Comparison of ENCODE assay signal across 9 cellular contexts in the genomic region with DNA sequence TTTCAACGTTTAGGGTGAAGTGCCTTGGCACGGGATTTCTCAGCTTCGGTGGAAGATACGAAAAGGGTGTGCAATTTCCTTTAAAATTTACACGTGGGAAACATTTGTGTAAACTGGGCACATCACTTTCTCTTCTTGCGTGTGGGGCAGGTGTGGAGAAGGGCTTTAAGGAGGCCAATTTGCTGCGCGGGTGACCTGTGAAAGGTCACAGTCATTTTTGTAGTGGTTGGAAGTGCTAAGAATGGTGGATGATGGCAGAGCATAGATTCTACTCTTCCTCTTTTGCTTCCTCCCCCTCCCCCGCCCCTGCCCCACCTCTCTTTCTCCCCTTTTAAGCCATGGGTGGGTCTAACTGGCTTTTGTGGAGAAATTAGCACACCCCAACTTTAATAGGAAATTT. TPM values are rescaled to one million over a fixed set of nuclear protein-coding genes. Genes with fewer than 3 reads are reported as not detected.
DNase-seq lines count a peak whose midpoint lies in the region; TF ChIP-seq lines count a peak whose summit lies in the region.
"Had no signal": no experiment of that assay in that cellular context is flagged by ENCODE, and none has a peak within 500 bp of the region (broad histone marks: within the 10 kb centered on the region; RNA-seq: fewer than 3 reads in every experiment).

No MANE protein-coding gene starts in this region.

- 4% methylated on average over 8 of the region's 9 CpGs for WGBS in smooth muscle cell (ENCODE audit: low lambda C conversion rate)

- no peak overlapping the region for H3K9ac ChIP-seq in iPS-15b (ENCODE audit: low read depth, low read length)
- H3K9ac ChIP-seq in smooth muscle cell (ENCODE audit: low read depth), result no peak overlapping the region

- peak overlapping the region; percentile 98 for H3K4me2 ChIP-seq in smooth muscle cell

- no peaks in the 10 kb centered on the region for H3F3A ChIP-seq in smooth muscle cell (ENCODE audit: low read depth)

- H2AFZ ChIP-seq in smooth muscle cell (ENCODE audit: low read depth), result peak overlapping the region; percentile 91

- in situ Hi-C loops in KBM-7 (cut with MboI; ENCODE audit: low pct_unique_long_range_greater_than_20kb, low sequenced_read_pairs), result no loop called here

- no peaks in the 10 kb centered on the region for H3K79me2 ChIP-seq in smooth muscle cell (ENCODE audit: low read depth)

- peaks cover 24% of the 10 kb centered on the region for H3K4me1 ChIP-seq in iPS-15b (ENCODE audit: control insufficient read depth, insufficient read depth, low read length)
- H3K4me1 ChIP-seq in smooth muscle cell (ENCODE audit: low read depth), result peaks cover 10% of the 10 kb centered on the region

- H3K27me3 ChIP-seq in WERI-Rb-1 (ENCODE audit: insufficient read depth, low read depth, severe bottlenecking) (peaks cover 4% of the 10 kb centered on the region), iPS-15b (ENCODE audit: control insufficient read depth, insufficient read depth, low read length) (peaks cover 68% of the 10 kb centered on the region), smooth muscle cell (ENCODE audit: low read depth) (peaks cover 86% of the 10 kb centered on the region)

- H3K4me3 ChIP-seq in WERI-Rb-1 (ENCODE audit: low read depth, low read length) (peak overlapping the region; percentile 62), iPS-15b (ENCODE audit: low read depth, low read length) (peak overlapping the region; percentile 51), smooth muscle cell (peak overlapping the region; percentile 63)

- DNase-seq in NCI-H345 (lab: John Stamatoyannopoulos, UW) (peak; percentile 35), NCI-H345 treated with DMSO at 0.1 percent for 48 hours (lab: John Stamatoyannopoulos, UW; ENCODE audit: unreplicated experiment) (no peak), WERI-Rb-1 (no peak), smooth muscle cell (lab: John Stamatoyannopoulos, UW; ENCODE audit: unreplicated experiment) (no peak), KBM-7 (no peak), HuH-7 (ENCODE audit: low spot score) (no peak), NCI-H774 (lab: John Stamatoyannopoulos, UW) (no peak)
- DNase-seq: activated CD8-positive, alpha-beta memory T cell treated with anti-CD3 and anti-CD28 coated beads, Interleukin-2, amount 10 ng/mL, durations not matched to agents 7 days and 5 days had no signal

- H4K20me1 ChIP-seq in smooth muscle cell (ENCODE audit: low read depth), result no peaks in the 10 kb centered on the region

- H3K27ac ChIP-seq in WERI-Rb-1 (no peak overlapping the region), smooth muscle cell (ENCODE audit: low read depth) (no peak overlapping the region)

- TF ChIP-seq CTCF in WERI-Rb-1 (IDR thresholded peaks at IDR 0.05; ENCODE audit: low read depth, low read length), result no peak
- TF ChIP-seq CTCF in smooth muscle cell (IDR thresholded peaks at IDR 0.05; ENCODE audit: borderline replicate concordance, insufficient read depth, poor library complexity, severe bottlenecking), result no peak

- no peaks in the 10 kb centered on the region for H3K36me3 ChIP-seq in WERI-Rb-1
- H3K36me3 ChIP-seq in iPS-15b (ENCODE audit: control insufficient read depth, insufficient read depth, low read length), result no peaks in the 10 kb centered on the region
- H3K36me3 ChIP-seq in smooth muscle cell (ENCODE audit: low read depth), result no peaks in the 10 kb centered on the region

- H3K9me3 ChIP-seq in WERI-Rb-1 (ENCODE audit: severe bottlenecking), result peaks cover 12% of the 10 kb centered on the region
- no peaks in the 10 kb centered on the region for H3K9me3 ChIP-seq in iPS-15b (ENCODE audit: control insufficient read depth, insufficient read depth, low read length)
- no peaks in the 10 kb centered on the region for H3K9me3 ChIP-seq in smooth muscle cell (replicated peaks; ENCODE audit: low read depth)

RNA-seq across cellular contexts. Expression of gene SLITRK5, which starts 7.2 kb away (rescaled TPM):
- total RNA-seq in smooth muscle cell, result 0.04 TPM in 2 replicates
- polyA plus RNA-seq in smooth muscle cell, result not detected in 2 replicates
- total RNA-seq: activated CD8-positive, alpha-beta memory T cell treated with anti-CD3 and anti-CD28 coated beads, Interleukin-2, amount 10 ng/mL, durations not matched to agents 7 days and 5 days had no signal
